8 cellular contexts compared by ENCODE assay signal in genomic region chr17:80219013-80219776, GRCh38. TPM values are rescaled to one million over a fixed set of nuclear protein-coding genes. Genes with fewer than 3 reads are reported as not detected.
A peak's percentile ranks its signal among the peaks of the same experiment; 100 is the strongest.
DNase-seq lines count a peak whose midpoint lies in the region; ATAC-seq lines count a peak whose summit lies in the region.

No MANE protein-coding gene starts in this region.

- intact Hi-C loops in left colon (cut with DNase I, micrococcal nuclease): no loop called here

- ATAC-seq in HG02678 (IDR thresholded peaks at IDR 0.05; ENCODE audit: unreplicated experiment) (peak; percentile 66), left colon (peak; percentile 74)
- peak; percentile 95 for ATAC-seq in central memory CD8-positive, alpha-beta T cell (replicated peaks; ENCODE audit: extremely low read depth, poor library complexity, severe bottlenecking)

- H3K9ac ChIP-seq in ES-I3 (ENCODE audit: low read depth, low read length): peak overlapping the region; percentile 98

- H3K9me3 ChIP-seq in ES-I3 (ENCODE audit: control insufficient read depth, insufficient read depth, low read length): no peaks in the 10 kb centered on the region

- H3K36me3 Mint-ChIP-seq in central memory CD8-positive, alpha-beta T cell (ENCODE audit: insufficient read depth): peaks cover 14% of the 10 kb centered on the region

- in situ Hi-C loops in G401 (cut with HindIII; ENCODE audit: low sequenced_read_pairs): no loop called here

- H3K4me1 Mint-ChIP-seq in central memory CD8-positive, alpha-beta T cell: peaks cover 48% of the 10 kb centered on the region

- H3K4me3 Mint-ChIP-seq in central memory CD8-positive, alpha-beta T cell: peak overlapping the region; percentile 90

- no peaks in the 10 kb centered on the region for H3K27me3 Mint-ChIP-seq in central memory CD8-positive, alpha-beta T cell

- no peaks in the 10 kb centered on the region for H3K9me3 Mint-ChIP-seq in central memory CD8-positive, alpha-beta T cell

- H3K27ac Mint-ChIP-seq in central memory CD8-positive, alpha-beta T cell (ENCODE audit: low read depth): peak overlapping the region; percentile 98

- DNase-seq in NCI-H2107 treated with DMSO at 0.1 percent for 48 hours (lab: John Stamatoyannopoulos, UW; ENCODE audit: unreplicated experiment) (peak; percentile 79), left colon (peak; percentile 77 to 87), G401 (ENCODE audit: low spot score) (no peak)
- peak; percentile 86 for DNase-seq in activated CD4-positive, CD25-positive, alpha-beta regulatory T cell treated with anti-CD3 and anti-CD28 coated beads, Interleukin-2, amount 50 U/mL, for 16 hours (ENCODE audit: low read depth, low spot score)
- peak; percentile 92 to 93 for DNase-seq in central memory CD8-positive, alpha-beta T cell (ENCODE audit: low spot score in 2 of 2)
- peak; percentile 88 to 91 for DNase-seq in stimulated activated CD4-positive, alpha-beta T cell treated with anti-CD3 and anti-CD28 coated beads, Interleukin-2, amount 100 ng/mL, for 48 hours

- H3K36me3 ChIP-seq in ES-I3 (ENCODE audit: insufficient read depth, low read length): no peaks in the 10 kb centered on the region

- no peaks in the 10 kb centered on the region; the same call in 1 of the 2 replicates for H3K4me1 ChIP-seq in ES-I3 (ENCODE audit: insufficient read depth, low read length)

RNA-seq across cellular contexts. Expression of gene SGSH, which starts 0.9 kb away (rescaled TPM):
- 10 to 100 TPM; 51.2 to 54.9 TPM for total RNA-seq in left colon
- total RNA-seq in G401 (2014; rRNA removed; shearing (Covaris generic)): 19.8 and 31.7 TPM in 2 replicates

RNA-seq across cellular contexts. Expression of gene SLC26A11, which starts 1.0 kb away (rescaled TPM):
- 1 to 10 TPM; 9.4 to 10.0 TPM for total RNA-seq in left colon
- total RNA-seq in G401 (2014; rRNA removed; shearing (Covaris generic)): 16.7 and 19.0 TPM in 2 replicates

RNA-seq across cellular contexts. Expression of gene RNF213, which starts 41.5 kb away (rescaled TPM):
- total RNA-seq in left colon: 100 to 1,000 TPM in 1 of 2 donors, 10 to 100 TPM in 1; 95.9 to 142 TPM
- 12.9 and 15.2 TPM in 2 replicates for total RNA-seq in G401 (2014; rRNA removed; shearing (Covaris generic))

RNA-seq across cellular contexts. Expression of gene CARD14, which starts 49.4 kb away (rescaled TPM):
- total RNA-seq in left colon: 1 to 10 TPM in 1 of 2 donors, under 1 TPM in 1; 0.64 to 1.3 TPM
- total RNA-seq in G401 (2014; rRNA removed; shearing (Covaris generic)): 0.44 TPM in 1 of 2 replicates, not detected in the other
